ENCODE assay signal across 29 cellular contexts in the genomic region with DNA sequence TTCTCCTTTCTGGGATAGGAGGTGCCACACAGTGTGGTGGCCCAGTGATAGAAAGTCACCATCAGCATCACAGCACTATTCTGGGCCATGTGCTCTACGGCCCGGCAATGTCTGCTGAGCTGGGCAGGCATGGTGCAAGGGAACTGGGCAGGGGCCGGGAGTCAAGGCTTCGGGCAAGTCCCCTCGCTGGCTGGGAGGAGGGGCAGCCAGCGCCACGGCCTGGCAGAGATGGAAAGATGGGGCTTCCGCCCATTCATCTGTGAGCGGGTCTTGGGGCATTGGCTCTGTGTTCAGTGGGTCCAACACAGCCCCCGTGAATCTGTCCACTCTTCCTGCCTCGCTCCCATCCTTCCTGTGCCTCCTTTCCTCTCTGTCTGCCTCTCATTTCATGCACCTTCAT. TPM values are rescaled to one million over a fixed set of nuclear protein-coding genes. Genes with fewer than 3 reads are reported as not detected.
DNase-seq lines count a peak whose midpoint lies in the region; ATAC-seq, FAIRE-seq and TF ChIP-seq lines count a peak whose summit lies in the region.
"Had no signal": no experiment of that assay in that cellular context is flagged by ENCODE, and none has a peak within 500 bp of the region (broad histone marks: within the 10 kb centered on the region; RNA-seq: fewer than 3 reads in every experiment).

No MANE protein-coding gene starts in this region.

- H3K4me3 ChIP-seq in neuronal stem cell (ENCODE audit: low read length in 2 of 2), result no peak overlapping the region
- no peak overlapping the region for H3K4me3 ChIP-seq in Caco-2 (ENCODE audit: low read depth, low read length)
- H3K4me3 ChIP-seq: BLaER1, GM12878 had no signal

- ATAC-seq in activated CD8-positive, alpha-beta T cell treated with anti-CD3 and anti-CD28 coated beads for 36 hours, result no peak
- ATAC-seq: GM12878 had no signal

- H3K27me3 Mint-ChIP-seq in chondrocyte (ENCODE audit: low read depth), result no peaks in the 10 kb centered on the region
- peaks cover 3% of the 10 kb centered on the region for H3K27me3 Mint-ChIP-seq in Caco-2 (ENCODE audit: insufficient read depth, unreplicated experiment)
- H3K27me3 Mint-ChIP-seq in activated CD8-positive, alpha-beta T cell treated with anti-CD3 and anti-CD28 coated beads for 36 hours, result no peaks in the 10 kb centered on the region
- H3K27me3 Mint-ChIP-seq: CD4-positive, alpha-beta memory T cell; CD4-positive, CD25-positive, alpha-beta regulatory T cell had no signal

- peak overlapping the region; percentile 79 for H3K27ac Mint-ChIP-seq in chondrocyte (ENCODE audit: unreplicated experiment)
- no peak overlapping the region for H3K27ac Mint-ChIP-seq in Caco-2 (ENCODE audit: unreplicated experiment)
- no peak overlapping the region for H3K27ac Mint-ChIP-seq in activated CD8-positive, alpha-beta T cell treated with anti-CD3 and anti-CD28 coated beads for 36 hours
- H3K27ac Mint-ChIP-seq: CD14-positive monocyte; CD4-positive, alpha-beta memory T cell; CD4-positive, CD25-positive, alpha-beta regulatory T cell; CD8-positive, alpha-beta memory T cell had no signal

- H2BK120ac ChIP-seq in neuronal stem cell (ENCODE audit: low read depth, low read length), result no peak overlapping the region

- H3K36me3 ChIP-seq in neuronal stem cell (replicated peaks in 1 of 2; ENCODE audit: control insufficient read depth in 2 of 2, insufficient read depth in 2 of 2, low read length in 2 of 2), result no peaks in the 10 kb centered on the region
- H3K36me3 ChIP-seq in Caco-2 (ENCODE audit: control insufficient read depth, insufficient read depth, low read length), result no peaks in the 10 kb centered on the region
- H3K36me3 ChIP-seq: BE2C, BLaER1 had no signal

- no peak overlapping the region for H2BK15ac ChIP-seq in neuronal stem cell (ENCODE audit: low read length)

- no peaks in the 10 kb centered on the region for H3K9me3 ChIP-seq in neuronal stem cell (replicated peaks in 1 of 2; ENCODE audit: control insufficient read depth in 2 of 2, insufficient read depth in 1 of 2, low read depth in 1 of 2, low read length in 2 of 2)
- H3K9me3 ChIP-seq in Caco-2, result no peaks in the 10 kb centered on the region
- H3K9me3 ChIP-seq: BE2C, BLaER1 had no signal

- H2BK5ac ChIP-seq in neuronal stem cell (ENCODE audit: low read length), result no peak overlapping the region

- no TSS peak for BruUV-seq in Caco-2 (replicated peaks; lab: Mats Ljungman, UMichigan)

- H3K36me3 Mint-ChIP-seq in chondrocyte (ENCODE audit: low read depth), result peaks cover 14% of the 10 kb centered on the region
- H3K36me3 Mint-ChIP-seq in Caco-2 (ENCODE audit: insufficient read depth, unreplicated experiment), result no peaks in the 10 kb centered on the region
- H3K36me3 Mint-ChIP-seq in activated CD8-positive, alpha-beta T cell treated with anti-CD3 and anti-CD28 coated beads for 36 hours (ENCODE audit: low read depth), result no peaks in the 10 kb centered on the region
- H3K36me3 Mint-ChIP-seq: CD14-positive monocyte; CD4-positive, alpha-beta memory T cell; CD4-positive, CD25-positive, alpha-beta regulatory T cell; CD8-positive, alpha-beta memory T cell had no signal

- H2AK5ac ChIP-seq in neuronal stem cell (ENCODE audit: low read depth, low read length), result no peak overlapping the region

- peaks cover 3% of the 10 kb centered on the region for H3K79me1 ChIP-seq in neuronal stem cell (ENCODE audit: low read depth, low read length)

- H3K27ac ChIP-seq in neuronal stem cell (replicated peaks; ENCODE audit: low read length), result no peak overlapping the region

- no peak overlapping the region for H3K4me2 ChIP-seq in neuronal stem cell (ENCODE audit: insufficient read depth, low read length, poor library complexity, severe bottlenecking)

- H4K91ac ChIP-seq in neuronal stem cell (ENCODE audit: low read depth, low read length, poor library complexity), result no peak overlapping the region

- no CpG with 5 or more reads among the region's 11 CpGs for WGBS in neuronal stem cell (ENCODE audit: extremely low coverage in 2 of 2, insufficient read length in 2 of 2, insufficient replicate concordance in 1 of 2), 2 donors

- no peak for TF ChIP-seq CTCF in chondrocyte (IDR thresholded peaks at IDR 0.05)
- no peak for TF ChIP-seq CTCF in Caco-2 (IDR thresholded peaks at IDR 0.05; ENCODE audit: insufficient read depth in 1 of 2, low read depth in 1 of 2, low read length in 1 of 2, severe bottlenecking in 1 of 2, unreplicated experiment in 1 of 2)
- no peak for TF ChIP-seq CTCF in activated CD8-positive, alpha-beta T cell treated with anti-CD3 and anti-CD28 coated beads for 36 hours (IDR thresholded peaks at IDR 0.05)
- TF ChIP-seq CTCF in D721Med (IDR thresholded peaks at IDR 0.05; ENCODE audit: insufficient read depth, missing control alignments), result no peak

- peak overlapping the region; percentile 41 for H2BK12ac ChIP-seq in neuronal stem cell (ENCODE audit: low read length)

- H3K4me1 Mint-ChIP-seq in chondrocyte (ENCODE audit: low read depth), result peaks cover 20% of the 10 kb centered on the region
- no peaks in the 10 kb centered on the region for H3K4me1 Mint-ChIP-seq in Caco-2 (ENCODE audit: low read depth, unreplicated experiment)
- H3K4me1 Mint-ChIP-seq in activated CD8-positive, alpha-beta T cell treated with anti-CD3 and anti-CD28 coated beads for 36 hours (ENCODE audit: low read depth), result no peaks in the 10 kb centered on the region

- H3K9me3 Mint-ChIP-seq in chondrocyte (ENCODE audit: low read depth) (no peaks in the 10 kb centered on the region), Caco-2 (ENCODE audit: unreplicated experiment) (no peaks in the 10 kb centered on the region)
- H3K9me3 Mint-ChIP-seq in activated CD8-positive, alpha-beta T cell treated with anti-CD3 and anti-CD28 coated beads for 36 hours, result no peaks in the 10 kb centered on the region
- H3K9me3 Mint-ChIP-seq: CD4-positive, alpha-beta memory T cell; CD4-positive, CD25-positive, alpha-beta regulatory T cell; CD8-positive, alpha-beta memory T cell had no signal

- no peak overlapping the region for H3K4ac ChIP-seq in neuronal stem cell (ENCODE audit: low read length)

- H3K4me1 ChIP-seq in neuronal stem cell (ENCODE audit: control insufficient read depth in 2 of 2, insufficient read depth in 1 of 2, low read depth in 1 of 2, low read length in 2 of 2), result peaks cover 0 to 1% of the 10 kb centered on the region in 2 donors
- no peaks in the 10 kb centered on the region for H3K4me1 ChIP-seq in Caco-2

- H3K14ac ChIP-seq in neuronal stem cell (ENCODE audit: low read length), result no peak overlapping the region

- intact Hi-C loops in Caco-2 (cut with micrococcal nuclease; ENCODE audit: unreplicated experiment), result no loop called here
- intact Hi-C loops in activated CD8-positive, alpha-beta T cell treated with anti-CD3 and anti-CD28 coated beads for 36 hours (cut with micrococcal nuclease), result no loop called here

- H3K23ac ChIP-seq in neuronal stem cell (ENCODE audit: low read depth, low read length, poor library complexity), result no peak overlapping the region

- FAIRE-seq in D721Med (lab: Jason Lieb, UNC), result no peak
- FAIRE-seq: A204.1, GM12878, GM12892, GM18507 had no signal

- H3K4me3 Mint-ChIP-seq in chondrocyte (ENCODE audit: unreplicated experiment), result no peak overlapping the region
- no peak overlapping the region for H3K4me3 Mint-ChIP-seq in Caco-2 (ENCODE audit: unreplicated experiment)
- H3K4me3 Mint-ChIP-seq in activated CD8-positive, alpha-beta T cell treated with anti-CD3 and anti-CD28 coated beads for 36 hours, result no peak overlapping the region
- H3K4me3 Mint-ChIP-seq: CD14-positive monocyte; CD4-positive, alpha-beta memory T cell; CD4-positive, CD25-positive, alpha-beta regulatory T cell; CD8-positive, alpha-beta memory T cell had no signal

- DNase-seq in chondrocyte (ENCODE audit: low spot score) (no peak), neuronal stem cell (ENCODE audit: low spot score) (no peak), Caco-2 (no peak), D721Med (ENCODE audit: insufficient read length, low spot score) (no peak)
- no peak for DNase-seq in activated CD8-positive, alpha-beta T cell treated with anti-CD3 and anti-CD28 coated beads for 36 hours
- DNase-seq: 8988T; ACHN; BE2C; Calu3; CD4-positive, alpha-beta memory T cell; CD4-positive, CD25-positive, alpha-beta regulatory T cell; CD8-positive, alpha-beta memory T cell; COR-L47; DMS 273 treated with DMSO at 0.1 percent for 48 hours; DMS153; DMS53; DMS79; DND-41; EL; GDM1 had no signal

- H2AFZ ChIP-seq in neuronal stem cell (ENCODE audit: low read length), result no peak overlapping the region

- H3K27me3 ChIP-seq in neuronal stem cell (ENCODE audit: control insufficient read depth in 3 of 3, insufficient read depth in 3 of 3, low read depth in 1 of 3, low read length in 3 of 3) (peaks cover 0 to 33% (median 0%) of the 10 kb centered on the region in 3 experiments), Caco-2 (replicated peaks; ENCODE audit: control insufficient read depth, insufficient read depth, low read length) (no peaks in the 10 kb centered on the region)
- H3K27me3 ChIP-seq: BE2C had no signal

- POLR2A ChIA-PET in Caco-2 (lab: Charles Lee), result no interaction called here
- POLR2A ChIA-PET in activated CD8-positive, alpha-beta T cell treated with anti-CD3 and anti-CD28 coated beads for 36 hours (lab: Charles Lee), result no interaction called here

- no peak overlapping the region for H3K18ac ChIP-seq in neuronal stem cell (ENCODE audit: low read length)

- no peak overlapping the region for H3K9ac ChIP-seq in neuronal stem cell (ENCODE audit: low read depth, low read length, poor library complexity)
- H3K9ac ChIP-seq: BLaER1 had no signal

- CTCF ChIA-PET in Caco-2 (lab: Charles Lee), result interaction anchor here (0.7 kb wide), 1 partner anchor 49 kb away, joined by 4 read pairs; no protein-coding TSS in a partner anchor
- CTCF ChIA-PET in activated CD8-positive, alpha-beta T cell treated with anti-CD3 and anti-CD28 coated beads for 36 hours (lab: Charles Lee), result interaction anchor here (1.0 kb wide), 1 partner anchor 39 kb away, joined by 6 read pairs; a partner anchor contains a TSS

- no peak overlapping the region for H4K8ac ChIP-seq in neuronal stem cell (ENCODE audit: low read depth, low read length)

RNA-seq across cellular contexts. Expression of a gene that starts 7.1 kb away (rescaled TPM):
- polyA plus RNA-seq in PFSK-1 (2012; ENCODE audit: insufficient read length, low read depth), result 0.92 TPM
- total RNA-seq in chondrocyte (0.17 to 0.46 TPM (median 0.37 TPM) in 3 replicates), Caco-2 (2022) (not detected in 2 replicates)
- 0.49 TPM for polyA plus RNA-seq in neuronal stem cell (2013, experiment 1 of 2)
- polyA plus RNA-seq in neuronal stem cell (2013, experiment 2 of 2), result 0.48 TPM
- total RNA-seq in activated CD8-positive, alpha-beta T cell treated with anti-CD3 and anti-CD28 coated beads for 36 hours, result not detected
- total RNA-seq: Calu3; CD4-positive, alpha-beta memory T cell; CD4-positive, CD25-positive, alpha-beta regulatory T cell; CD8-positive, alpha-beta memory T cell; Daoy; G401; GM12878 had no signal
- polyA plus RNA-seq: CD14-positive monocyte; CD4-positive, CD25-positive, alpha-beta regulatory T cell; CD8-positive, alpha-beta memory T cell had no signal

RNA-seq across cellular contexts. Expression of a gene that starts 15.6 kb away (rescaled TPM):
- 571 TPM for polyA plus RNA-seq in PFSK-1 (2012; ENCODE audit: insufficient read length, low read depth)
- total RNA-seq in chondrocyte (1,195 to 2,668 TPM (median 2,632 TPM) in 3 replicates), Caco-2 (2022) (9.0 and 9.9 TPM in 2 replicates)
- 3.8 TPM for polyA plus RNA-seq in neuronal stem cell (2013, experiment 1 of 2)
- 4.3 TPM for polyA plus RNA-seq in neuronal stem cell (2013, experiment 2 of 2)
- not detected for total RNA-seq in activated CD8-positive, alpha-beta T cell treated with anti-CD3 and anti-CD28 coated beads for 36 hours
- total RNA-seq: Calu3; CD4-positive, alpha-beta memory T cell; CD4-positive, CD25-positive, alpha-beta regulatory T cell; CD8-positive, alpha-beta memory T cell; G401 had no signal
- polyA plus RNA-seq: CD14-positive monocyte; CD4-positive, alpha-beta memory T cell; CD4-positive, CD25-positive, alpha-beta regulatory T cell; CD8-positive, alpha-beta memory T cell had no signal

RNA-seq across cellular contexts. Expression of a gene that starts 40.0 kb away (rescaled TPM):
- 69.5 TPM for polyA plus RNA-seq in PFSK-1 (2012; ENCODE audit: insufficient read length, low read depth)
- 31.3 to 43.6 TPM (median 32.3 TPM) in 3 replicates for total RNA-seq in chondrocyte
- polyA plus RNA-seq in neuronal stem cell (2013, experiment 1 of 2), result 19.4 TPM
- 20.0 TPM for polyA plus RNA-seq in neuronal stem cell (2013, experiment 2 of 2)
- total RNA-seq in Caco-2 (2022), result 34.0 and 36.9 TPM in 2 replicates
- 10 to 100 TPM; 47.2 to 58.8 TPM for total RNA-seq in activated CD8-positive, alpha-beta T cell treated with anti-CD3 and anti-CD28 coated beads for 36 hours

Comparison
In these comparisons a context has a peak if more than half of its experiments do, and no peak if none do; other contexts are left out.
1. RNA of a gene that starts 15.6 kb away (total RNA-seq): 1,195 to 2,668 TPM in chondrocyte; 9.0 to 9.9 TPM in Caco-2 and not detected in activated CD8-positive, alpha-beta T cell treated with anti-CD3 and anti-CD28 coated beads for 36 hours; every median in the first group is over 100 times any median in the second.